ENCODE assay signal across 15 cellular contexts in genomic region chr20:6075428-6076219, GRCh38. TPM values are rescaled to one million over a fixed set of nuclear protein-coding genes. Genes with fewer than 3 reads are reported as not detected.
DNase-seq lines count a peak whose midpoint lies in the region; ATAC-seq and TF ChIP-seq lines count a peak whose summit lies in the region.
"Had no signal": no experiment of that assay in that cellular context is flagged by ENCODE, and none has a peak within 500 bp of the region (broad histone marks: within the 10 kb centered on the region; RNA-seq: fewer than 3 reads in every experiment).

No MANE protein-coding gene starts in this region.

- no peaks in the 10 kb centered on the region for H3K36me3 Mint-ChIP-seq in activated naive CD4-positive, alpha-beta T cell treated with anti-CD3 and anti-CD28 coated beads, Interleukin-2, amount 10 ng/mL, durations not matched to agents 7 days and 5 days
- H3K36me3 Mint-ChIP-seq: naive thymus-derived CD4-positive, alpha-beta T cell had no signal

- CTCF ChIA-PET in activated naive CD4-positive, alpha-beta T cell treated with anti-CD3 and anti-CD28 coated beads, Interleukin-2, amount 10 ng/mL, durations not matched to agents 7 days and 5 days (lab: Charles Lee) = interaction anchor here (0.5 to 3.9 kb wide), 4 partner anchors 9 to 547 kb away, joined by 3 to 29 read pairs (median 4); no protein-coding TSS in a partner anchor

- H3K4me2 ChIP-seq in fibroblast of lung (ENCODE audit: extremely low read depth, insufficient read depth, low read length) = no peak overlapping the region

- no peak for TF ChIP-seq POLR2A in Peyer's patch (IDR thresholded peaks at IDR 0.05)

- H3K27ac Mint-ChIP-seq in activated naive CD4-positive, alpha-beta T cell treated with anti-CD3 and anti-CD28 coated beads, Interleukin-2, amount 10 ng/mL, durations not matched to agents 7 days and 5 days = no peak overlapping the region
- H3K27ac Mint-ChIP-seq: naive thymus-derived CD4-positive, alpha-beta T cell; WTC11 had no signal

- no peaks in the 10 kb centered on the region for H3K9me3 Mint-ChIP-seq in activated naive CD4-positive, alpha-beta T cell treated with anti-CD3 and anti-CD28 coated beads, Interleukin-2, amount 10 ng/mL, durations not matched to agents 7 days and 5 days
- H3K9me3 Mint-ChIP-seq: naive thymus-derived CD4-positive, alpha-beta T cell; WTC11 had no signal

- H3K27me3 Mint-ChIP-seq in activated naive CD4-positive, alpha-beta T cell treated with anti-CD3 and anti-CD28 coated beads, Interleukin-2, amount 10 ng/mL, durations not matched to agents 7 days and 5 days = peaks cover 29% of the 10 kb centered on the region

- H3K9me3 ChIP-seq in Peyer's patch (no peaks in the 10 kb centered on the region), fibroblast of lung (ENCODE audit: control insufficient read depth, insufficient read depth, low read depth, low read length) (no peaks in the 10 kb centered on the region)
- H3K9me3 ChIP-seq: uterus had no signal

- no peak overlapping the region for H3K4me3 ChIP-seq in Peyer's patch
- no peak overlapping the region for H3K4me3 ChIP-seq in fibroblast of lung (replicated peaks in 1 of 4; ENCODE audit: control extremely low read depth in 1 of 4, insufficient read depth in 1 of 4, low read depth in 3 of 4, low read length in 4 of 4)
- H3K4me3 ChIP-seq: uterus had no signal

- TF ChIP-seq CTCF in Peyer's patch (IDR thresholded peaks at IDR 0.05) (no peak), fibroblast of lung (conservative IDR thresholded peaks at IDR 0.05 in 1 of 2, IDR thresholded peaks at IDR 0.05 in 1 of 2; ENCODE audit: low read depth in 1 of 2, low read length in 2 of 2) (no peak)

- H2AFZ ChIP-seq in fibroblast of lung (ENCODE audit: low read length) = no peak overlapping the region

- no peaks in the 10 kb centered on the region for H3K27me3 ChIP-seq in Peyer's patch
- H3K27me3 ChIP-seq in fibroblast of lung (ENCODE audit: control insufficient read depth, insufficient read depth, low read length) = no peaks in the 10 kb centered on the region
- H3K27me3 ChIP-seq: uterus had no signal

- H3K9ac ChIP-seq in fibroblast of lung (ENCODE audit: insufficient read depth, low read length) = no peak overlapping the region

- H3K79me2 ChIP-seq in fibroblast of lung (ENCODE audit: control insufficient read depth, insufficient read depth, low read length) = no peaks in the 10 kb centered on the region

- no peak overlapping the region for H3K4me3 Mint-ChIP-seq in activated naive CD4-positive, alpha-beta T cell treated with anti-CD3 and anti-CD28 coated beads, Interleukin-2, amount 10 ng/mL, durations not matched to agents 7 days and 5 days
- H3K4me3 Mint-ChIP-seq: naive thymus-derived CD4-positive, alpha-beta T cell; WTC11 had no signal

- peaks cover 3% of the 10 kb centered on the region for H3K4me1 Mint-ChIP-seq in activated naive CD4-positive, alpha-beta T cell treated with anti-CD3 and anti-CD28 coated beads, Interleukin-2, amount 10 ng/mL, durations not matched to agents 7 days and 5 days
- H3K4me1 Mint-ChIP-seq: WTC11 had no signal

- H3K27ac ChIP-seq in Peyer's patch (peak overlapping the region in 3 of 4 donors; percentile 23 to 67 (median 61)), fibroblast of lung (ENCODE audit: insufficient read depth, low read length) (no peak overlapping the region)
- H3K27ac ChIP-seq: uterus had no signal

- H3K36me3 ChIP-seq in Peyer's patch = peaks cover 0 to 16% (median 0%) of the 10 kb centered on the region in 3 donors
- H3K36me3 ChIP-seq in fibroblast of lung (ENCODE audit: control insufficient read depth, insufficient read depth, low read length) = no peaks in the 10 kb centered on the region
- H3K36me3 ChIP-seq: uterus had no signal

- H3K4me1 ChIP-seq in Peyer's patch = peaks cover 0 to 8% (median 2%) of the 10 kb centered on the region in 4 donors
- H3K4me1 ChIP-seq in fibroblast of lung (ENCODE audit: control insufficient read depth, extremely low read depth, insufficient read depth, low read length) = no peaks in the 10 kb centered on the region
- H3K4me1 ChIP-seq: uterus had no signal

- no peaks in the 10 kb centered on the region for H4K20me1 ChIP-seq in fibroblast of lung (ENCODE audit: control insufficient read depth, extremely low read depth, insufficient read depth, low read length)

- DNase-seq in DMS 273 treated with DMSO at 0.1 percent for 48 hours (lab: John Stamatoyannopoulos, UW) (peak; percentile 87), Peyer's patch (no peak), fibroblast of lung (ENCODE audit: low read depth in 2 of 2) (peak; percentile 10 to 52), myocyte (ENCODE audit: low read depth) (peak; percentile 98), activated gamma-delta T cell (lab: John Stamatoyannopoulos, UW) (no peak), HuH-7 (ENCODE audit: low spot score) (no peak)
- DNase-seq in activated naive CD4-positive, alpha-beta T cell treated with anti-CD3 and anti-CD28 coated beads, Interleukin-2, amount 10 ng/mL, durations not matched to agents 7 days and 5 days = no peak
- DNase-seq: activated T-cell treated with anti-CD3 and anti-CD28 coated beads for 4 hours; AML-193; aorta; naive thymus-derived CD4-positive, alpha-beta T cell; stimulated activated CD8-positive, alpha-beta memory T cell treated with anti-CD3 and anti-CD28 coated beads, Interleukin-4, amount 100 ng/mL, for 48 hours; uterus had no signal

- ATAC-seq in GM21529 (IDR thresholded peaks at IDR 0.05; ENCODE audit: unreplicated experiment) = no peak
- ATAC-seq: naive thymus-derived CD4-positive, alpha-beta T cell; WTC11 had no signal

RNA-seq across cellular contexts. Expression of gene LRRN4, which starts 21.8 kb away (rescaled TPM):
- not detected for total RNA-seq in Peyer's patch
- total RNA-seq in fibroblast of lung = under 0.01 TPM in 1 of 2 replicates, not detected in the other
- 0.07 TPM in 1 of 2 replicates, not detected in the other for polyA plus RNA-seq in fibroblast of lung
- 0.12 TPM in 1 of 2 replicates, not detected in the other for polyA plus RNA-seq in fibroblast of lung (2012)
- polyA minus RNA-seq in fibroblast of lung (ENCODE audit: low replicate concordance) = 0.27 TPM in 1 of 2 replicates, not detected in the other
- total RNA-seq in myocyte = not detected in 2 replicates
- not detected for polyA plus RNA-seq in myocyte (2012)
- total RNA-seq: naive thymus-derived CD4-positive, alpha-beta T cell had no signal
- polyA plus RNA-seq: aorta; naive thymus-derived CD4-positive, alpha-beta T cell had no signal

RNA-seq across cellular contexts. Expression of gene FERMT1, which starts 47.2 kb away (rescaled TPM):
- 10 to 100 TPM; 12.4 to 21.2 (median 16.2) TPM for total RNA-seq in Peyer's patch
- 3.3 and 6.8 TPM in 2 replicates for total RNA-seq in fibroblast of lung
- 4.6 and 8.1 TPM in 2 replicates for polyA plus RNA-seq in fibroblast of lung
- 3.2 and 5.9 TPM in 2 replicates for polyA plus RNA-seq in fibroblast of lung (2012)
- 3.0 and 23.1 TPM in 2 replicates for polyA minus RNA-seq in fibroblast of lung (ENCODE audit: low replicate concordance)
- 2.6 and 5.2 TPM in 2 replicates for total RNA-seq in myocyte
- polyA plus RNA-seq in myocyte (2012) = 0.39 TPM
- polyA plus RNA-seq: naive thymus-derived CD4-positive, alpha-beta T cell had no signal

Comparison
In these comparisons a context has a peak if more than half of its experiments do, and no peak if none do; other contexts are left out.
1. DNase-seq: peak in DMS 273 treated with DMSO at 0.1 percent for 48 hours (single experiment), fibroblast of lung (2 of 2) and myocyte (single experiment); none in Peyer's patch (0 of 3), activated gamma-delta T cell (single experiment), activated naive CD4-positive, alpha-beta T cell treated with anti-CD3 and anti-CD28 coated beads, Interleukin-2, amount 10 ng/mL, durations not matched to agents 7 days and 5 days (single experiment) and HuH-7 (single experiment).